In genomic region chr1:103941086-103941485, GRCh38 we compare ENCODE assay signal across 21 cellular contexts.
A peak's percentile ranks its signal among the peaks of the same experiment; 100 is the strongest.
DNase-seq lines count a peak whose midpoint lies in the region; ATAC-seq and TF ChIP-seq lines count a peak whose summit lies in the region.
"Had no signal": no experiment of that assay in that cellular context is flagged by ENCODE, and none has a peak within 500 bp of the region (broad histone marks: within the 10 kb centered on the region; RNA-seq: fewer than 3 reads in every experiment).

No MANE protein-coding gene starts in this region.

- H3K36me3 ChIP-seq in transverse colon, result no peaks in the 10 kb centered on the region
- H3K36me3 ChIP-seq: BLaER1 had no signal

- H3K4me1 ChIP-seq in transverse colon, result no peaks in the 10 kb centered on the region
- H3K4me1 ChIP-seq: BLaER1 had no signal

- H3K27me3 ChIP-seq in transverse colon, result no peaks in the 10 kb centered on the region
- H3K27me3 ChIP-seq: BLaER1 had no signal

- H3K27ac Mint-ChIP-seq in progenitor cell of endocrine pancreas, result peak overlapping the region; percentile 74
- H3K27ac Mint-ChIP-seq: CD4-positive, alpha-beta T cell; IgD-negative memory B cell had no signal

- no peaks in the 10 kb centered on the region for H3K36me3 Mint-ChIP-seq in progenitor cell of endocrine pancreas (ENCODE audit: insufficient read depth)
- H3K36me3 Mint-ChIP-seq: IgD-negative memory B cell had no signal

- 25 to 27% methylated on average over 3 of the region's 3 CpGs for WGBS in transverse colon (ENCODE audit: low coverage in 1 of 2), 2 donors

- H3K27me3 Mint-ChIP-seq in progenitor cell of endocrine pancreas, result no peaks in the 10 kb centered on the region
- H3K27me3 Mint-ChIP-seq: CD4-positive, alpha-beta T cell had no signal

- no peak for TF ChIP-seq POLR2A in transverse colon (IDR thresholded peaks at IDR 0.05)

- ATAC-seq in GM18909 (IDR thresholded peaks at IDR 0.05; ENCODE audit: poor library complexity, unreplicated experiment) (peak; percentile 75), HG02973 (IDR thresholded peaks at IDR 0.05; ENCODE audit: unreplicated experiment) (peak; percentile 41), HG03460 (IDR thresholded peaks at IDR 0.05; ENCODE audit: unreplicated experiment) (peak; percentile 64), HG03378 (IDR thresholded peaks at IDR 0.05; ENCODE audit: unreplicated experiment) (no peak)
- ATAC-seq: GM12878, Panc1 had no signal

- DNase-seq in progenitor cell of endocrine pancreas (ENCODE audit: low spot score, unreplicated experiment) (no peak), DMS153 treated with DMSO at 0.1 percent for 48 hours (lab: John Stamatoyannopoulos, UW; ENCODE audit: unreplicated experiment) (no peak), transverse colon (no peak)
- DNase-seq: CD4-positive, alpha-beta T cell; DMS53; MM.1S; NCI-H2029; NCI-H446; NCI-H524 treated with DMSO at 0.1 percent for 48 hours; NCI-H82; SK-N-SH; T-helper 2 cell had no signal

- in situ Hi-C loops in transverse colon (cut with MboI; ENCODE audit: low pct_ligation_motif_present in 1 of 4, low pct_unique_long_range_greater_than_20kb in 1 of 4, low sequenced_read_pairs in 3 of 4), result no loop called here

- peak overlapping the region; percentile 10 for H3K4me3 Mint-ChIP-seq in progenitor cell of endocrine pancreas (ENCODE audit: low read depth)
- H3K4me3 Mint-ChIP-seq: CD4-positive, alpha-beta T cell; IgD-negative memory B cell had no signal

- H3K9me3 Mint-ChIP-seq in progenitor cell of endocrine pancreas (ENCODE audit: low read depth), result no peaks in the 10 kb centered on the region
- H3K9me3 Mint-ChIP-seq: CD4-positive, alpha-beta T cell; IgD-negative memory B cell had no signal

- H3K9me3 ChIP-seq in transverse colon, result no peaks in the 10 kb centered on the region
- H3K9me3 ChIP-seq: BLaER1, SK-N-SH had no signal

- no peak for TF ChIP-seq EP300 in transverse colon (IDR thresholded peaks at IDR 0.05; ENCODE audit: low read depth)

- H3K27ac ChIP-seq in transverse colon, result no peak overlapping the region
- H3K27ac ChIP-seq: BLaER1, KMS-11 had no signal

- no peak for TF ChIP-seq CTCF in progenitor cell of endocrine pancreas (IDR thresholded peaks at IDR 0.05; ENCODE audit: unreplicated experiment)
- TF ChIP-seq CTCF in transverse colon (IDR thresholded peaks at IDR 0.05), result no peak

- peaks cover 25% of the 10 kb centered on the region for H3K4me1 Mint-ChIP-seq in progenitor cell of endocrine pancreas (ENCODE audit: low read depth)

- no peak overlapping the region for H3K4me3 ChIP-seq in transverse colon
- H3K4me3 ChIP-seq: BLaER1, GM12878 had no signal

- intact Hi-C loops in transverse colon (cut with DNase I; ENCODE audit: low total_unique reads), result no loop called here
